8 cellular contexts compared by ENCODE assay signal in genomic region chr22:37608477-37609239, GRCh38.
DNase-seq lines count a peak whose midpoint lies in the region; ATAC-seq and TF ChIP-seq lines count a peak whose summit lies in the region.

TSS of gene GGA1 (plus strand) at chr22:37608834. CDS start at chr22:37608861, 27 bp downstream.

- peak; percentile 91 for ATAC-seq in stimulated activated naive CD8-positive, alpha-beta T cell treated with anti-CD3 and anti-CD28 coated beads, Interleukin-15, Interleukin-2, amounts not matched to agents 100 U/mL and 50 U/mL, for 24 hours

- H4K20me1 ChIP-seq in MM.1S (ENCODE audit: insufficient read depth, low read length): no peaks in the 10 kb centered on the region

- H3K4me2 ChIP-seq in MM.1S (ENCODE audit: low read depth, low read length): peak within 1 kb of the TSS; percentile 99

- peak within 1 kb of the TSS; percentile 90 for H2AFZ ChIP-seq in MM.1S (ENCODE audit: low read length)

- peak within 1 kb of the TSS; percentile 86 for H3K9ac ChIP-seq in ES-I3 (ENCODE audit: low read depth, low read length)
- H3K9ac ChIP-seq in MM.1S (ENCODE audit: low read length): peak within 1 kb of the TSS; percentile 85

- peak; percentile 94 to 95 for DNase-seq in HAP-1 (ENCODE audit: low spot score in 2 of 2)
- peak; percentile 96 for DNase-seq in MM.1S
- DNase-seq in SHP77 treated with DMSO at 0.1 percent for 48 hours (lab: John Stamatoyannopoulos, UW): peak; percentile 92
- DNase-seq in activated effector memory CD4-positive, alpha-beta T cell treated with anti-CD3 and anti-CD28 coated beads, Interleukin-2, amount 50 U/mL, for 16 hours: peak; percentile 98
- DNase-seq in fibroblast of pulmonary artery (ENCODE audit: low read depth): peak; percentile 99
- peak; percentile 97 for DNase-seq in stimulated activated naive CD8-positive, alpha-beta T cell treated with anti-CD3 and anti-CD28 coated beads, Interleukin-15, Interleukin-2, amounts not matched to agents 100 U/mL and 50 U/mL, for 24 hours

- no peaks in the 10 kb centered on the region for H3K9me3 ChIP-seq in ES-I3 (ENCODE audit: control insufficient read depth, insufficient read depth, low read length)
- H3K9me3 ChIP-seq in HAP-1: no peaks in the 10 kb centered on the region
- no peaks in the 10 kb centered on the region for H3K9me3 ChIP-seq in MM.1S (replicated peaks; ENCODE audit: insufficient read depth, low read length)

- TF ChIP-seq CTCF in MM.1S (IDR thresholded peaks at IDR 0.05; ENCODE audit: low read length) (no peak), fibroblast of pulmonary artery (IDR thresholded peaks at IDR 0.05; ENCODE audit: low read length, missing control alignments) (no peak), nephron (IDR thresholded peaks at IDR 0.05; ENCODE audit: unreplicated experiment in 3 of 3) (no peak)

- H3F3A ChIP-seq in MM.1S (ENCODE audit: insufficient read depth, low read length): peaks cover 17% of the 10 kb centered on the region

- in situ Hi-C loops in HAP-1 (cut with MboI; ENCODE audit: low sequenced_read_pairs): no loop called here

- H3K4me3 ChIP-seq in HAP-1 (peak within 1 kb of the TSS; percentile 80), MM.1S (ENCODE audit: low read length) (peak within 1 kb of the TSS; percentile 98), fibroblast of pulmonary artery (replicated peaks; ENCODE audit: low read depth, low read length) (peak within 1 kb of the TSS; percentile 88)

- peak within 1 kb of the TSS; percentile 93 to 96 (median 96) for H3K4me3 Mint-ChIP-seq in nephron

- H3K4me1 ChIP-seq in ES-I3 (ENCODE audit: insufficient read depth, low read length): 0 out of 2 replicates have a peak, but pooled peaks cover 3% of the 10 kb centered on the region
- H3K4me1 ChIP-seq in HAP-1: peaks cover 9% of the 10 kb centered on the region
- peaks cover 7% of the 10 kb centered on the region; the same call in 1 of the 2 replicates for H3K4me1 ChIP-seq in MM.1S (ENCODE audit: low read length)

- H3K27me3 ChIP-seq in HAP-1 (ENCODE audit: low read depth): peaks cover 14% of the 10 kb centered on the region; the same call in 1 of the 2 replicates
- H3K27me3 ChIP-seq in MM.1S (replicated peaks; ENCODE audit: insufficient read depth, low read length): peaks cover 12% of the 10 kb centered on the region

- peaks cover 3% of the 10 kb centered on the region for H3K27me3 Mint-ChIP-seq in nephron (ENCODE audit: low read depth)

- no peaks in the 10 kb centered on the region for H3K9me2 ChIP-seq in MM.1S (replicated peaks; ENCODE audit: insufficient read depth, low read length)

- H3K27ac Mint-ChIP-seq in nephron: peak within 1 kb of the TSS; percentile 97 to 99 (median 98)

- no peaks in the 10 kb centered on the region for H3K9me3 Mint-ChIP-seq in nephron

- H3K4me1 Mint-ChIP-seq in nephron: peaks cover 28% of the 10 kb centered on the region

- no peaks in the 10 kb centered on the region for H3K36me3 ChIP-seq in ES-I3 (ENCODE audit: insufficient read depth, low read length)
- peaks cover 5% of the 10 kb centered on the region for H3K36me3 ChIP-seq in HAP-1 (replicated peaks)
- no peaks in the 10 kb centered on the region for H3K36me3 ChIP-seq in MM.1S (replicated peaks; ENCODE audit: insufficient read depth, low read length)

- peaks cover 2% of the 10 kb centered on the region for H3K36me3 Mint-ChIP-seq in nephron (ENCODE audit: low read depth)

- peak within 1 kb of the TSS; percentile 94 for H3K27ac ChIP-seq in MM.1S (ENCODE audit: low read length)

- H3K79me2 ChIP-seq in MM.1S (ENCODE audit: low read length): peaks cover 37% of the 10 kb centered on the region

Comparison
In these comparisons a context has a peak if more than half of its experiments do, and no peak if none do; other contexts are left out.
1. Peak in every context shown above with its lines: DNase-seq, ATAC-seq, H3K4me3 ChIP-seq and H3K27ac ChIP-seq.